In the genomic region with DNA sequence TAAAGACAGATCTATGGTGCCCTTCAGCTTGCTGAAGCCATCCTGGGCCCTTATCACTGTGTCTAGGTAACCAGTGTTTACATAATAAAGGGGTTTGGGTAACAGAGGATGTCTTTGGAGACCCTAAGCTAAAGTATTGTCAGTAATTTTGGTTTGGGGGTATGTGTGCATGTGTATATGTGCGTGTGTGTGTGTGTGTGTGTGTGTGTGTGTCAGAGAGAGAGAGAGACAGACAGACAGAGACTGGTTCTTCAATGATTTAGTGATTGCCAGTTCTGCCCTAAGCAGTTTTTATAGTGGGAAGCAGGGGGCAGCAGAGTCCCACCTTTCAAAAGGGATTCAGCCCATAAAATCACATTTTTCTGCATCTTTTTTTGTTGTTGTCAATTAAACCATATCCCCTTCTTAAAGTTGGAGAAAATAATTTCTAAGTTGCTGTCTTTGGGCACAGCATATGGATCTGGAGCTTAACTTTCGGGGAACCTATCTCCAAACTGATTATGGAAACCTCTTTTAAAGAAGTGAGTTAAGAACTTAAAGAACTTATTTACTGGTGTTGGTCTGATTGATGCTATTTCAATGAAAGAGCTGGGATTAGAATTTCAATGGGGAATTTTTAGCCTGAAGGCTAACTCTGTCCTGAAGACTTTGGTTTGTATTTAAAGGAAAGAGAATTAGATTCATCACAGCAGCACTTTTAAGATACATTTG, we compare ENCODE assay signal across 10 cellular contexts. TPM values are rescaled to one million over a fixed set of nuclear protein-coding genes. Genes with fewer than 3 reads are reported as not detected.
DNase-seq lines count a peak whose midpoint lies in the region; ATAC-seq and TF ChIP-seq lines count a peak whose summit lies in the region.
"Had no signal": no experiment of that assay in that cellular context is flagged by ENCODE, and none has a peak within 500 bp of the region (broad histone marks: within the 10 kb centered on the region; RNA-seq: fewer than 3 reads in every experiment).

No MANE protein-coding gene starts in this region.

- H3K9me3 ChIP-seq in H9 (ENCODE audit: control insufficient read depth, low read depth, low read length), result no peaks in the 10 kb centered on the region
- H3K9me3 ChIP-seq in gastrocnemius medialis, result no peaks in the 10 kb centered on the region

- H4K8ac ChIP-seq in H9 (replicated peaks; ENCODE audit: insufficient read length, low read depth, low read length), result no peak overlapping the region

- no peak overlapping the region for H4K5ac ChIP-seq in H9 (ENCODE audit: insufficient read length, low read depth, low read length)

- no peaks in the 10 kb centered on the region for H3K23me2 ChIP-seq in H9 (ENCODE audit: insufficient read length, low read depth, low read length, poor library complexity, severe bottlenecking)

- H3K79me1 ChIP-seq in H9 (ENCODE audit: insufficient read depth, low read depth, low read length, poor library complexity, severe bottlenecking), result no peaks in the 10 kb centered on the region

- peak; percentile 56 for TF ChIP-seq CTCF in Calu3 (IDR thresholded peaks at IDR 0.05; ENCODE audit: unreplicated experiment)
- TF ChIP-seq CTCF in H9 (conservative IDR thresholded peaks at IDR 0.05), result peak; percentile 81
- TF ChIP-seq CTCF in epithelial cell of proximal tubule (conservative IDR thresholded peaks at IDR 0.05; ENCODE audit: low read depth, low read length), result peak; percentile 75
- peak in 3 of 5 experiments; percentile 10 to 45 (median 14) for TF ChIP-seq CTCF in gastrocnemius medialis (IDR thresholded peaks at IDR 0.05 in 4 of 5, conservative IDR thresholded peaks at IDR 0.05 in 1 of 5)

- H4K20me1 ChIP-seq in H9 (ENCODE audit: control insufficient read depth, insufficient read depth, insufficient read length), result no peaks in the 10 kb centered on the region

- H2AK5ac ChIP-seq in H9 (ENCODE audit: insufficient read length, low read length), result no peak overlapping the region

- no peak overlapping the region for H2BK15ac ChIP-seq in H9 (ENCODE audit: low read depth, low read length)

- H3K4ac ChIP-seq in H9 (ENCODE audit: low read depth, low read length), result no peak overlapping the region

- H3K4me3 Mint-ChIP-seq in Calu3 (ENCODE audit: low read depth, unreplicated experiment) (no peak overlapping the region), H9 (no peak overlapping the region)
- H3K4me3 Mint-ChIP-seq: memory B cell, T-cell had no signal

- H2BK20ac ChIP-seq in H9 (ENCODE audit: low read depth, low read length, poor library complexity, severe bottlenecking), result no peak overlapping the region

- H4K91ac ChIP-seq in H9 (ENCODE audit: insufficient read length, low read depth, low read length), result no peak overlapping the region

- H3K9ac ChIP-seq in H9 (ENCODE audit: extremely low read depth, insufficient read length, low read length), result no peak overlapping the region

- H3K14ac ChIP-seq in H9 (ENCODE audit: insufficient read depth, low read length), result no peak overlapping the region

- H3K4me2 ChIP-seq in H9 (ENCODE audit: insufficient read depth, insufficient read length, low read length), result no peak overlapping the region

- H3K4me3 ChIP-seq in epithelial cell of proximal tubule (ENCODE audit: low read depth, low read length) (no peak overlapping the region), gastrocnemius medialis (no peak overlapping the region)

- in situ Hi-C loops in gastrocnemius medialis (cut with MboI; ENCODE audit: low sequenced_read_pairs in 4 of 4), result no loop called here

- no peak overlapping the region for H2BK12ac ChIP-seq in H9 (ENCODE audit: insufficient read length, low read depth, low read length)

- H3K4me1 Mint-ChIP-seq in Calu3 (ENCODE audit: low read depth, unreplicated experiment) (no peaks in the 10 kb centered on the region), H9 (peaks cover 7 to 11% of the 10 kb centered on the region in 2 experiments)
- H3K4me1 Mint-ChIP-seq: T-cell had no signal

- no CpG with 5 or more reads among the region's 2 CpGs for WGBS in H9 (ENCODE audit: extremely low coverage, insufficient read length, low lambda C conversion rate)

- no peaks in the 10 kb centered on the region for H3K36me3 ChIP-seq in gastrocnemius medialis

- no peak overlapping the region for H3T11ph ChIP-seq in H9 (ENCODE audit: low read length)

- BruUV-seq in Calu3 (replicated peaks; lab: Mats Ljungman, UMichigan), result no TSS peak

- H3K27me3 Mint-ChIP-seq in Calu3 (ENCODE audit: unreplicated experiment), result no peaks in the 10 kb centered on the region
- peaks cover 1% of the 10 kb centered on the region; the same call in 1 of the 2 replicates for H3K27me3 Mint-ChIP-seq in H9 (ENCODE audit: low read depth)

- no peaks in the 10 kb centered on the region for H3K36me3 Mint-ChIP-seq in Calu3 (ENCODE audit: insufficient read depth, unreplicated experiment)
- no peaks in the 10 kb centered on the region for H3K36me3 Mint-ChIP-seq in H9 (ENCODE audit: insufficient read depth in 1 of 3, low read depth in 3 of 3)
- H3K36me3 Mint-ChIP-seq: memory B cell, T-cell had no signal

- H3K18ac ChIP-seq in H9 (ENCODE audit: insufficient read length, low read depth, low read length), result no peak overlapping the region

- no peak for TF ChIP-seq POLR2A in gastrocnemius medialis (IDR thresholded peaks at IDR 0.05)

- no peak overlapping the region for H3K23ac ChIP-seq in H9 (ENCODE audit: insufficient read length, low read depth, low read length)

- H3K9me3 Mint-ChIP-seq in Calu3 (ENCODE audit: low read depth, unreplicated experiment) (no peaks in the 10 kb centered on the region), H9 (no peaks in the 10 kb centered on the region)
- H3K9me3 Mint-ChIP-seq: memory B cell, T-cell had no signal

- H3K27ac ChIP-seq in H9 (ENCODE audit: insufficient read length, low read depth, low read length) (no peak overlapping the region), gastrocnemius medialis (no peak overlapping the region)

- H2AFZ ChIP-seq in H9 (ENCODE audit: low read length), result no peak overlapping the region

- no peaks in the 10 kb centered on the region for H3K79me2 ChIP-seq in H9 (ENCODE audit: insufficient read depth, low read length)

- no peak for ATAC-seq in gastrocnemius medialis
- no peak for ATAC-seq in GM19328 (IDR thresholded peaks at IDR 0.05; ENCODE audit: unreplicated experiment)
- no peak for ATAC-seq in GM21423 (IDR thresholded peaks at IDR 0.05; ENCODE audit: unreplicated experiment)

- no peaks in the 10 kb centered on the region; the same call in 1 of the 2 replicates for H3K27me3 ChIP-seq in H9 (ENCODE audit: insufficient read depth, low read length)
- H3K27me3 ChIP-seq in gastrocnemius medialis, result no peaks in the 10 kb centered on the region

- CTCF ChIA-PET in Calu3 (lab: Charles Lee), result interaction anchor here (0.7 kb wide), 1 partner anchor 281 kb away, joined by 4 read pairs; no protein-coding TSS in a partner anchor

- H2BK120ac ChIP-seq in H9 (ENCODE audit: low read depth, low read length, poor library complexity, severe bottlenecking), result no peak overlapping the region

- H2BK5ac ChIP-seq in H9 (ENCODE audit: insufficient read length, low read length), result no peak overlapping the region

- intact Hi-C loops in Calu3 (cut with micrococcal nuclease; ENCODE audit: unreplicated experiment), result loop anchor here (2.0 to 5.0 kb wide), 3 partner anchors 21 to 1121 kb away; no protein-coding TSS in a partner anchor
- intact Hi-C loops in gastrocnemius medialis (cut with DNase I; ENCODE audit: low total_unique reads), result no loop called here

- H3K27ac Mint-ChIP-seq in Calu3 (ENCODE audit: unreplicated experiment) (no peak overlapping the region), H9 (peak overlapping the region in 1 of 3 experiments; percentile 10; a peak in 1 of 7 replicates)
- H3K27ac Mint-ChIP-seq: memory B cell, T-cell had no signal

- DNase-seq in Calu3 (peak; percentile 24), H9 (peak; percentile 39), RKO (ENCODE audit: low spot score) (peak; percentile 53), epithelial cell of proximal tubule (ENCODE audit: low read depth) (no peak), gastrocnemius medialis (no peak), NCI-H1048 (lab: John Stamatoyannopoulos, UW) (no peak)

- no peaks in the 10 kb centered on the region for H3K4me1 ChIP-seq in H9 (ENCODE audit: insufficient read depth, low read length)
- no peaks in the 10 kb centered on the region for H3K4me1 ChIP-seq in gastrocnemius medialis

- H3K56ac ChIP-seq in H9 (ENCODE audit: insufficient read length, low read depth, low read length), result no peak overlapping the region

RNA-seq across cellular contexts. Expression of a gene that starts 51.1 kb away (rescaled TPM):
- total RNA-seq in Calu3 (2022), result 32.4 and 33.4 TPM in 2 replicates
- total RNA-seq in H9 (2021), result 39.0 and 39.9 TPM in 2 replicates
- total RNA-seq in epithelial cell of proximal tubule, result 7.6 and 9.1 TPM in 2 replicates
- total RNA-seq in gastrocnemius medialis, result 10 to 100 TPM in 2 of 4 donors, 1 to 10 TPM in 2; 5.8 to 10.8 (median 9.2) TPM

Comparison
In these comparisons a context has a peak if more than half of its experiments do, and no peak if none do; other contexts are left out.
1. DNase-seq: peak in Calu3 (single experiment), H9 (single experiment) and RKO (single experiment); none in epithelial cell of proximal tubule (single experiment), gastrocnemius medialis (0 of 2) and NCI-H1048 (single experiment).
2. CTCF ChIP-seq: peak in every context shown above with its lines; median percentile 81 in H9; 75 in epithelial cell of proximal tubule; 56 in Calu3; 14 in gastrocnemius medialis.